ENCODE assay signal across 8 cellular contexts in genomic region chr5:31186672-31187267, GRCh38. TPM values are rescaled to one million over a fixed set of nuclear protein-coding genes. Genes with fewer than 3 reads are reported as not detected.
A peak's percentile ranks its signal among the peaks of the same experiment; 100 is the strongest.
DNase-seq lines count a peak whose midpoint lies in the region; ATAC-seq and TF ChIP-seq lines count a peak whose summit lies in the region.

No MANE protein-coding gene starts in this region.

- TF ChIP-seq CTCF in 22Rv1 (IDR thresholded peaks at IDR 0.05) (peak; percentile 86), GM12874 (IDR thresholded peaks at IDR 0.05; ENCODE audit: insufficient read depth, low read depth, low read length) (peak; percentile 69), WTC11 (IDR thresholded peaks at IDR 0.05) (peak; percentile 82)

- no peak overlapping the region for H3K27ac Mint-ChIP-seq in WTC11

- no peak for ATAC-seq in WTC11
- ATAC-seq in HG03097 (IDR thresholded peaks at IDR 0.05; ENCODE audit: low FRiP score, unreplicated experiment), result no peak

- CTCF ChIA-PET in WTC11 (lab: Charles Lee), result interaction anchor here (0.6 to 1.9 kb wide), 29 partner anchors 13 to 1992 kb away, joined by 3 to 9 read pairs (median 3); no protein-coding TSS in a partner anchor

- H3K27me3 Mint-ChIP-seq in WTC11 (ENCODE audit: low read depth), result peaks cover 4% of the 10 kb centered on the region

- H3K27ac ChIP-seq in 22Rv1, result no peak overlapping the region

- H3K9me3 Mint-ChIP-seq in WTC11, result no peaks in the 10 kb centered on the region

- H3K4me1 Mint-ChIP-seq in WTC11, result no peaks in the 10 kb centered on the region

- H3K36me3 Mint-ChIP-seq in WTC11, result no peaks in the 10 kb centered on the region

- no peak overlapping the region for H3K4me3 Mint-ChIP-seq in WTC11

- DNase-seq in NCI-H1417 (lab: John Stamatoyannopoulos, UW) (peak; percentile 22 to 78 (median 26)), WTC11 (ENCODE audit: low spot score) (no peak), kidney glomerular epithelial cell (lab: John Stamatoyannopoulos, UW) (peak; percentile 65), cerebellum (ENCODE audit: low spot score) (no peak), islet precursor cell (no peak)

- POLR2A ChIA-PET in WTC11 (lab: Charles Lee), result interaction anchor here (0.5 to 0.8 kb wide), 2 partner anchors 33 to 493 kb away, joined by 3 read pairs; no protein-coding TSS in a partner anchor

TF ChIP-seq in WTC11, 78 proteins besides CTCF, POLR2A, EP300 and RAD21:
- no peak for TF ChIP-seq EMX1 (CRISPR knock-in tag; IDR thresholded peaks at IDR 0.05)
- no peak for TF ChIP-seq ZBTB43 (CRISPR knock-in tag; IDR thresholded peaks at IDR 0.05)

RNA-seq across cellular contexts. Expression of gene CDH6, which starts 6.7 kb away (rescaled TPM):
- total RNA-seq in WTC11 (2021) (0.87 to 2.6 TPM (median 1.1 TPM) in 3 replicates), cerebellum (13.5 TPM)

Comparison
In these comparisons a context has a peak if more than half of its experiments do, and no peak if none do; other contexts are left out.
1. DNase-seq: peak in NCI-H1417 (3 of 3) and kidney glomerular epithelial cell (single experiment); none in WTC11 (single experiment), cerebellum (single experiment) and islet precursor cell (single experiment).
2. Peak in every context shown above with its lines, with median percentiles within 50 percentile points of each other: CTCF ChIP-seq.